26 cellular contexts compared by ENCODE assay signal in genomic region chr20:5865604-5866003, GRCh38. TPM values are rescaled to one million over a fixed set of nuclear protein-coding genes. Genes with fewer than 3 reads are reported as not detected.
DNase-seq lines count a peak whose midpoint lies in the region; ATAC-seq and TF ChIP-seq lines count a peak whose summit lies in the region.
"Had no signal": no experiment of that assay in that cellular context is flagged by ENCODE, and none has a peak within 500 bp of the region (broad histone marks: within the 10 kb centered on the region; RNA-seq: fewer than 3 reads in every experiment).

No MANE protein-coding gene starts in this region.

- peaks cover 37% of the 10 kb centered on the region for H3K4me1 ChIP-seq in RWPE2 (ENCODE audit: insufficient read depth, poor library complexity, severe bottlenecking)
- peaks cover 34% of the 10 kb centered on the region for H3K4me1 ChIP-seq in mammary epithelial cell (ENCODE audit: insufficient read depth, low read length)
- peaks cover 30% of the 10 kb centered on the region for H3K4me1 ChIP-seq in osteoblast (ENCODE audit: insufficient read depth, low read length)
- H3K4me1 ChIP-seq: Caco-2 had no signal

- H3K4me2 ChIP-seq in mammary epithelial cell (ENCODE audit: insufficient read depth, low read depth, low read length) (peak overlapping the region; percentile 56), osteoblast (ENCODE audit: insufficient read depth, low read length) (peak overlapping the region; percentile 49)
- H3K4me2 ChIP-seq: BLaER1 had no signal

- dilution Hi-C loops in mammary epithelial cell (cut with HindIII; ENCODE audit: low sequenced_read_pairs): no loop called here

- peak overlapping the region; percentile 33 for H3K9ac ChIP-seq in mammary epithelial cell (ENCODE audit: insufficient read depth, low read length)
- H3K9ac ChIP-seq: BLaER1 had no signal

- intact Hi-C loops in CD14-positive monocyte (cut with micrococcal nuclease) (no loop called here), mammary epithelial cell (cut with micrococcal nuclease) (no loop called here)

- no peaks in the 10 kb centered on the region for H4K20me1 ChIP-seq in mammary epithelial cell (ENCODE audit: insufficient read depth, low read length)
- no peaks in the 10 kb centered on the region for H4K20me1 ChIP-seq in osteoblast (ENCODE audit: insufficient read depth, low read length)
- H4K20me1 ChIP-seq: BLaER1 had no signal

- H3K4me3 ChIP-seq in RWPE2 (ENCODE audit: severe bottlenecking): no peak overlapping the region
- no peak overlapping the region for H3K4me3 ChIP-seq in mammary epithelial cell (replicated peaks in 1 of 3; ENCODE audit: insufficient read depth in 1 of 3, low read depth in 2 of 3, low read length in 3 of 3)
- H3K4me3 ChIP-seq in osteoblast (ENCODE audit: insufficient read depth, low read length): no peak overlapping the region
- H3K4me3 ChIP-seq: BLaER1, tibial artery had no signal

- DNase-seq in CD14-positive monocyte (ENCODE audit: low spot score) (no peak), RWPE2 (ENCODE audit: low spot score) (no peak), mammary epithelial cell (peak; percentile 77), osteoblast (ENCODE audit: insufficient read length, low spot score, missing footprints) (no peak)
- no peak for DNase-seq in activated CD4-positive, alpha-beta T cell treated with anti-CD3 and anti-CD28 coated beads, Interleukin-2, amount 50 U/mL, for 48 hours
- DNase-seq: activated CD8-positive, alpha-beta memory T cell treated with anti-CD3 and anti-CD28 coated beads, Interleukin-2, amount 50 U/mL, for 4 hours; activated naive CD8-positive, alpha-beta T cell treated with anti-CD3 and anti-CD28 coated beads for 36 hours; Caco-2; kidney; naive thymus-derived CD8-positive, alpha-beta T cell; NCI-H1092; NCI-H187; NCI-H2171; NCI-H510A treated with DMSO at 0.1 percent for 48 hours; NK-92 treated with Interleukin-12 subunit alpha and Interleukin-12 subunit beta, amount 100 ng/mL, for 24 hours; occipital lobe; stimulated activated CD4-positive, alpha-beta T cell treated with anti-CD3 and anti-CD28 coated beads, Interleukin-1b, Interleukin-23, amount 100 ng/mL, for 48 hours; stimulated activated CD8-positive, alpha-beta memory T cell treated with anti-CD3 and anti-CD28 coated beads, Interleukin-4, amount 100 ng/mL, for 48 hours; tibial artery had no signal

- no peak for TF ChIP-seq CTCF in CD14-positive monocyte (IDR thresholded peaks at IDR 0.05)
- no peak for TF ChIP-seq CTCF in RWPE2 (IDR thresholded peaks at IDR 0.05; ENCODE audit: poor library complexity, severe bottlenecking)
- TF ChIP-seq CTCF in mammary epithelial cell (conservative IDR thresholded peaks at IDR 0.05 in 1 of 2, IDR thresholded peaks at IDR 0.05 in 1 of 2; ENCODE audit: extremely low read depth in 1 of 2, insufficient read depth in 1 of 2, low read depth in 1 of 2, low read length in 2 of 2): no peak
- no peak for TF ChIP-seq CTCF in osteoblast (IDR thresholded peaks at IDR 0.05; ENCODE audit: extremely low read depth, low read depth, low read length)

- H3K79me2 ChIP-seq in mammary epithelial cell (ENCODE audit: insufficient read depth, low read length): no peaks in the 10 kb centered on the region
- no peaks in the 10 kb centered on the region for H3K79me2 ChIP-seq in osteoblast (ENCODE audit: insufficient read depth, low read length)

- peaks cover 6 to 7% of the 10 kb centered on the region in 2 donors for H3K36me3 Mint-ChIP-seq in CD14-positive monocyte

- no peak overlapping the region for H3K4me3 Mint-ChIP-seq in CD14-positive monocyte
- H3K4me3 Mint-ChIP-seq: activated CD4-positive, alpha-beta memory T cell treated with anti-CD3 and anti-CD28 coated beads for 36 hours; activated naive CD8-positive, alpha-beta T cell treated with anti-CD3 and anti-CD28 coated beads for 36 hours; naive thymus-derived CD8-positive, alpha-beta T cell; T-cell had no signal

- H2AFZ ChIP-seq in mammary epithelial cell (ENCODE audit: low read depth, low read length): no peak overlapping the region
- no peak overlapping the region for H2AFZ ChIP-seq in osteoblast (ENCODE audit: low read length)

- H3K36me3 ChIP-seq in RWPE2 (ENCODE audit: low read depth) (no peaks in the 10 kb centered on the region), mammary epithelial cell (ENCODE audit: insufficient read depth, low read length) (no peaks in the 10 kb centered on the region), osteoblast (ENCODE audit: insufficient read depth, low read length) (no peaks in the 10 kb centered on the region)

- H3K9me3 ChIP-seq in RWPE2 (ENCODE audit: severe bottlenecking) (no peaks in the 10 kb centered on the region), mammary epithelial cell (replicated peaks; ENCODE audit: insufficient read depth, low read length) (no peaks in the 10 kb centered on the region), osteoblast (ENCODE audit: low read depth, low read length) (no peaks in the 10 kb centered on the region)
- H3K9me3 ChIP-seq: BLaER1, Caco-2, tibial artery had no signal

- H3K27me3 ChIP-seq in RWPE2 (ENCODE audit: insufficient read depth, poor library complexity, severe bottlenecking) (no peaks in the 10 kb centered on the region), mammary epithelial cell (ENCODE audit: insufficient read depth, low read length) (no peaks in the 10 kb centered on the region), osteoblast (ENCODE audit: insufficient read depth, low read length) (no peaks in the 10 kb centered on the region)
- H3K27me3 ChIP-seq: BLaER1, tibial artery had no signal

- peaks cover 0 to 2% (median 0%) of the 10 kb centered on the region in 3 donors for H3K27me3 Mint-ChIP-seq in CD14-positive monocyte (ENCODE audit: low read depth in 3 of 3)
- H3K27me3 Mint-ChIP-seq: activated CD4-positive, alpha-beta memory T cell treated with anti-CD3 and anti-CD28 coated beads for 36 hours; naive thymus-derived CD8-positive, alpha-beta T cell; T-cell had no signal

- peak overlapping the region; percentile 68 for H3K27ac ChIP-seq in RWPE2 (ENCODE audit: poor library complexity, severe bottlenecking)
- H3K27ac ChIP-seq in mammary epithelial cell (ENCODE audit: insufficient read depth, low read depth, low read length): peak overlapping the region; percentile 83
- H3K27ac ChIP-seq in osteoblast (ENCODE audit: low read depth, low read length): peak overlapping the region; percentile 64
- H3K27ac ChIP-seq: BLaER1, tibial artery had no signal

- ATAC-seq in RWPE2 (ENCODE audit: low read depth) (peak; percentile 56), HG03196 (IDR thresholded peaks at IDR 0.05; ENCODE audit: unreplicated experiment) (no peak), HG02938 (IDR thresholded peaks at IDR 0.05; ENCODE audit: unreplicated experiment) (no peak)
- ATAC-seq: naive thymus-derived CD8-positive, alpha-beta T cell; Panc1; T-cell had no signal

- H3K4me1 Mint-ChIP-seq in CD14-positive monocyte: peaks cover 51% of the 10 kb centered on the region

- 56% methylated on average over 2 of the region's 2 CpGs for WGBS in mammary epithelial cell (ENCODE audit: low coverage, missing lambda C conversion rate)

- in situ Hi-C loops in mammary epithelial cell (cut with MboI; ENCODE audit: low sequenced_read_pairs in 2 of 2): no loop called here

- BruUV-seq in mammary epithelial cell (replicated peaks; lab: Mats Ljungman, UMichigan): no TSS peak

- CTCF ChIA-PET in mammary epithelial cell (lab: Charles Lee; ENCODE audit: low non-redundant PET): no interaction called here

- peak overlapping the region in 6 of 7 donors; percentile 12 to 91 (median 35) for H3K27ac Mint-ChIP-seq in CD14-positive monocyte
- H3K27ac Mint-ChIP-seq: activated CD4-positive, alpha-beta memory T cell treated with anti-CD3 and anti-CD28 coated beads for 36 hours; activated naive CD8-positive, alpha-beta T cell treated with anti-CD3 and anti-CD28 coated beads for 36 hours had no signal

- no peaks in the 10 kb centered on the region for H3K9me3 Mint-ChIP-seq in CD14-positive monocyte
- H3K9me3 Mint-ChIP-seq: activated CD4-positive, alpha-beta memory T cell treated with anti-CD3 and anti-CD28 coated beads for 36 hours; activated naive CD8-positive, alpha-beta T cell treated with anti-CD3 and anti-CD28 coated beads for 36 hours; naive thymus-derived CD8-positive, alpha-beta T cell; T-cell had no signal

RNA-seq across cellular contexts. Expression of gene CHGB, which starts 45.7 kb away (rescaled TPM):
- polyA plus RNA-seq in CD14-positive monocyte (not detected), mammary epithelial cell (0.37 TPM)
- total RNA-seq in mammary epithelial cell (under 1 TPM; 0.17 to 0.31 TPM), osteoblast (not detected in 2 replicates)
- polyA minus RNA-seq in mammary epithelial cell: not detected
- total RNA-seq: naive thymus-derived CD8-positive, alpha-beta T cell had no signal
- polyA plus RNA-seq: liver; naive thymus-derived CD8-positive, alpha-beta T cell had no signal
